Comparison of ENCODE assay signal across 8 cellular contexts in genomic region chr1:52904590-52905375, GRCh38. TPM values are rescaled to one million over a fixed set of nuclear protein-coding genes. Genes with fewer than 3 reads are reported as not detected.
DNase-seq lines count a peak whose midpoint lies in the region; ATAC-seq, FAIRE-seq and TF ChIP-seq lines count a peak whose summit lies in the region.

No MANE protein-coding gene starts in this region.

- no peak overlapping the region for H3K9ac ChIP-seq in endothelial cell of umbilical vein (replicated peaks; ENCODE audit: extremely low read depth, insufficient read depth, low read length)

- dilution Hi-C loops in endothelial cell of umbilical vein (cut with MboI; ENCODE audit: extremely low pct_ligation_motif_present, low sequenced_read_pairs), result no loop called here

- no peaks in the 10 kb centered on the region for H3K79me2 ChIP-seq in endothelial cell of umbilical vein (ENCODE audit: control insufficient read depth, insufficient read depth, low read length)

- no peaks in the 10 kb centered on the region for H3K27me3 ChIP-seq in endothelial cell of umbilical vein (ENCODE audit: control insufficient read depth in 2 of 2, insufficient read depth in 2 of 2, low read length in 2 of 2)

- ATAC-seq in SK-N-SH treated with all-trans-retinoic acid at 6 μM for 48 hours (peak; percentile 97), sciatic nerve (peak; percentile 53), GM21390 (IDR thresholded peaks at IDR 0.05; ENCODE audit: unreplicated experiment) (no peak), GM18520 (IDR thresholded peaks at IDR 0.05; ENCODE audit: unreplicated experiment) (no peak), omental fat pad (ENCODE audit: low FRiP score) (no peak)

- no peaks in the 10 kb centered on the region for H3K9me3 ChIP-seq in endothelial cell of umbilical vein (replicated peaks; ENCODE audit: control insufficient read depth, insufficient read depth, low read length)

- H3K4me3 ChIP-seq in endothelial cell of umbilical vein (replicated peaks in 1 of 3; ENCODE audit: insufficient read depth in 1 of 3, low read depth in 1 of 3, low read length in 3 of 3), result no peak overlapping the region

- no peaks in the 10 kb centered on the region for H3K4me1 ChIP-seq in endothelial cell of umbilical vein (ENCODE audit: control insufficient read depth, extremely low read depth, insufficient read depth, low read length)

- no peaks in the 10 kb centered on the region for H3K9me1 ChIP-seq in endothelial cell of umbilical vein (replicated peaks; ENCODE audit: control insufficient read depth, extremely low read depth, insufficient read depth, low read length)

- TF ChIP-seq POLR2A in endothelial cell of umbilical vein (IDR thresholded peaks at IDR 0.05; ENCODE audit: low read depth, low read length), result no peak

- intact Hi-C loops in endothelial cell of umbilical vein (cut with micrococcal nuclease), result loop anchor here (1.0 kb wide), 1 partner anchor 281 kb away; no protein-coding TSS in a partner anchor
- intact Hi-C loops in sciatic nerve (cut with DNase I), result no loop called here

- peak; percentile 61 for DNase-seq in D721Med (ENCODE audit: insufficient read length, low spot score)
- peak; percentile 79 for DNase-seq in HEK293T (ENCODE audit: extremely low spot score)
- DNase-seq in endothelial cell of umbilical vein (ENCODE audit: low read depth, low spot score), result no peak
- no peak for DNase-seq in sciatic nerve (ENCODE audit: low spot score)
- DNase-seq in omental fat pad (ENCODE audit: low spot score), result no peak

- H4K20me1 ChIP-seq in endothelial cell of umbilical vein (replicated peaks; ENCODE audit: control insufficient read depth, extremely low read depth, insufficient read depth, low read length), result no peaks in the 10 kb centered on the region

- CTCF ChIA-PET in HEK293T (lab: Yijun Ruan, JAX), result interaction anchor here (0.6 to 0.9 kb wide), 3 partner anchors 53 to 281 kb away, joined by 3 read pairs; no protein-coding TSS in a partner anchor
- CTCF ChIA-PET in endothelial cell of umbilical vein (lab: Charles Lee), result interaction anchor here (0.6 to 2.9 kb wide), 10 partner anchors 10 to 291 kb away, joined by 3 to 44 read pairs (median 6); partner anchors contain the start of genes ECHDC2, SCP2 and ZYG11A

- TF ChIP-seq CTCF in D721Med (IDR thresholded peaks at IDR 0.05; ENCODE audit: insufficient read depth, missing control alignments) (peak; percentile 38), endothelial cell of umbilical vein (IDR thresholded peaks at IDR 0.05; ENCODE audit: extremely low read depth in 1 of 2, insufficient read depth in 1 of 2, low read depth in 1 of 2, low read length in 2 of 2) (peak; percentile 29 to 59), omental fat pad (IDR thresholded peaks at IDR 0.05) (no peak)

- H3K4me2 ChIP-seq in endothelial cell of umbilical vein (ENCODE audit: insufficient read depth, low read length), result no peak overlapping the region

- no peaks in the 10 kb centered on the region for H3K36me3 ChIP-seq in endothelial cell of umbilical vein (ENCODE audit: control insufficient read depth in 2 of 2, extremely low read depth in 1 of 2, insufficient read depth in 2 of 2, low read length in 2 of 2)

- no peak for FAIRE-seq in D721Med (lab: Jason Lieb, UNC)
- FAIRE-seq in endothelial cell of umbilical vein (lab: Jason Lieb, UNC), result peak; percentile 59

- no peak overlapping the region for H2AFZ ChIP-seq in endothelial cell of umbilical vein (ENCODE audit: low read depth, low read length)

- no TSS peak for BruUV-seq in endothelial cell of umbilical vein (replicated peaks; lab: Mats Ljungman, UMichigan)

- POLR2A ChIA-PET in HEK293T (lab: Yijun Ruan, JAX), result no interaction called here
- POLR2A ChIA-PET in endothelial cell of umbilical vein (lab: Charles Lee), result interaction anchor here (0.6 kb wide), 1 partner anchor 22 kb away, joined by 7 read pairs; the partner anchor contains the start of gene SCP2

- H3K27ac ChIP-seq in endothelial cell of umbilical vein (ENCODE audit: insufficient read depth, low read depth, low read length), result no peak overlapping the region

TF ChIP-seq in HEK293T, 16 proteins besides CTCF, POLR2A, EP300 and RAD21 (continues in another document):
- no peak for TF ChIP-seq HDGF (IDR thresholded peaks at IDR 0.05; ENCODE audit: borderline replicate concordance)
- TF ChIP-seq ZNF384 (IDR thresholded peaks at IDR 0.05), result no peak
- no peak for TF ChIP-seq ELF4 (IDR thresholded peaks at IDR 0.05)
- no peak for TF ChIP-seq CTBP1 (IDR thresholded peaks at IDR 0.05; ENCODE audit: borderline replicate concordance)
- TF ChIP-seq BHLHE40 (IDR thresholded peaks at IDR 0.05; ENCODE audit: borderline replicate concordance), result no peak
- no peak for TF ChIP-seq FOXA1 (IDR thresholded peaks at IDR 0.05)
- no peak for TF ChIP-seq LEF1 (IDR thresholded peaks at IDR 0.05; ENCODE audit: borderline replicate concordance)
- no peak for TF ChIP-seq PKNOX1 (IDR thresholded peaks at IDR 0.05)

TF ChIP-seq in SK-N-SH treated with all-trans-retinoic acid at 6 μM for 48 hours, 23 proteins besides CTCF, POLR2A, EP300 and RAD21 (continues in another document):
- no peak for TF ChIP-seq PATZ1 (CRISPR knock-in tag; IDR thresholded peaks at IDR 0.05; ENCODE audit: borderline replicate concordance)
- no peak for TF ChIP-seq ZC3H10 (CRISPR knock-in tag; IDR thresholded peaks at IDR 0.05)
- no peak for TF ChIP-seq CSDC2 (CRISPR knock-in tag; IDR thresholded peaks at IDR 0.05)

TF ChIP-seq in endothelial cell of umbilical vein, 7 proteins besides CTCF, POLR2A, EP300 and RAD21:
- TF ChIP-seq GATA2 (IDR thresholded peaks at IDR 0.05; ENCODE audit: insufficient read depth, insufficient read length, low read depth, low read length), result no peak
- no peak for TF ChIP-seq MAX (IDR thresholded peaks at IDR 0.05; ENCODE audit: insufficient read depth, insufficient read length)

RNA-seq across cellular contexts. Expression of gene ECHDC2, which starts 16.8 kb away (rescaled TPM):
- 56.8 and 69.9 TPM in 2 replicates for total RNA-seq in endothelial cell of umbilical vein
- polyA plus RNA-seq in endothelial cell of umbilical vein, result 38.3 and 38.7 TPM in 2 replicates
- polyA plus RNA-seq in endothelial cell of umbilical vein (2011; cell fraction: cytosol; rRNA removed), result 16.0 and 23.7 TPM in 2 replicates
- polyA plus RNA-seq in endothelial cell of umbilical vein (2011; cell fraction: nucleus; rRNA removed), result 209 and 246 TPM in 2 replicates
- polyA plus RNA-seq in endothelial cell of umbilical vein (2012), result 35.6 and 35.9 TPM in 2 replicates
- polyA minus RNA-seq in endothelial cell of umbilical vein, result 19.6 and 22.1 TPM in 2 replicates
- polyA minus RNA-seq in endothelial cell of umbilical vein (2011; cell fraction: cytosol; rRNA and poly(A)+ RNA removed), result not detected
- 30.5 and 32.3 TPM in 2 replicates for polyA minus RNA-seq in endothelial cell of umbilical vein (2011; cell fraction: nucleus; rRNA and poly(A)+ RNA removed)
- total RNA-seq in sciatic nerve, result 233 TPM
- total RNA-seq in omental fat pad, result 100 to 1,000 TPM in 1 of 4 donors, 10 to 100 TPM in 3; 93.8 to 188 (median 96.7) TPM

RNA-seq across cellular contexts. Expression of gene SCP2, which starts 22.3 kb away (rescaled TPM):
- 92.7 and 101 TPM in 2 replicates for total RNA-seq in endothelial cell of umbilical vein
- polyA plus RNA-seq in endothelial cell of umbilical vein, result 26.5 and 42.4 TPM in 2 replicates
- 66.1 and 69.0 TPM in 2 replicates for polyA plus RNA-seq in endothelial cell of umbilical vein (2011; cell fraction: cytosol; rRNA removed)
- 28.8 and 48.7 TPM in 2 replicates for polyA plus RNA-seq in endothelial cell of umbilical vein (2011; cell fraction: nucleus; rRNA removed)
- polyA plus RNA-seq in endothelial cell of umbilical vein (2012), result 104 and 144 TPM in 2 replicates
- polyA minus RNA-seq in endothelial cell of umbilical vein, result 31.8 and 42.2 TPM in 2 replicates
- polyA minus RNA-seq in endothelial cell of umbilical vein (2011; cell fraction: cytosol; rRNA and poly(A)+ RNA removed), result 12.9 TPM
- polyA minus RNA-seq in endothelial cell of umbilical vein (2011; cell fraction: nucleus; rRNA and poly(A)+ RNA removed), result 18.5 and 24.5 TPM in 2 replicates
- 109 TPM for total RNA-seq in sciatic nerve
- 100 to 1,000 TPM in 3 of 4 donors, 10 to 100 TPM in 1; 92.7 to 174 (median 126) TPM for total RNA-seq in omental fat pad

Comparison
In these comparisons a context has a peak if more than half of its experiments do, and no peak if none do; other contexts are left out.
1. DNase-seq: peak in D721Med (single experiment) and HEK293T (single experiment); none in endothelial cell of umbilical vein (single experiment), sciatic nerve (single experiment) and omental fat pad (single experiment).
2. CTCF ChIP-seq: peak in D721Med (single experiment) and endothelial cell of umbilical vein (2 of 2); none in omental fat pad (0 of 3).
3. ATAC-seq: peak in SK-N-SH treated with all-trans-retinoic acid at 6 μM for 48 hours (single experiment) and sciatic nerve (single experiment); none in GM21390 (single experiment), GM18520 (single experiment) and omental fat pad (single experiment).